ENCODE assay signal across 15 cellular contexts in genomic region chr11:120520091-120520822, GRCh38. TPM values are rescaled to one million over a fixed set of nuclear protein-coding genes. Genes with fewer than 3 reads are reported as not detected.
DNase-seq lines count a peak whose midpoint lies in the region; ATAC-seq and TF ChIP-seq lines count a peak whose summit lies in the region.
"Had no signal": no experiment of that assay in that cellular context is flagged by ENCODE, and none has a peak within 500 bp of the region (broad histone marks: within the 10 kb centered on the region; RNA-seq: fewer than 3 reads in every experiment).

No MANE protein-coding gene starts in this region.

- TF ChIP-seq CTCF in CD14-positive monocyte (IDR thresholded peaks at IDR 0.05) (no peak), lower lobe of right lung (IDR thresholded peaks at IDR 0.05) (no peak), sigmoid colon (IDR thresholded peaks at IDR 0.05) (no peak)

- H3K9me3 ChIP-seq in lower lobe of right lung (no peaks in the 10 kb centered on the region), sigmoid colon (no peaks in the 10 kb centered on the region)
- H3K9me3 ChIP-seq: A549, BE2C, Caco-2 had no signal

- TF ChIP-seq EP300 in sigmoid colon (IDR thresholded peaks at IDR 0.05) = no peak

- no peaks in the 10 kb centered on the region for H3K36me3 Mint-ChIP-seq in CD14-positive monocyte
- no peaks in the 10 kb centered on the region for H3K36me3 Mint-ChIP-seq in activated CD4-positive, alpha-beta memory T cell treated with anti-CD3 and anti-CD28 coated beads, Interleukin-2, amount 10 ng/mL, durations not matched to agents 7 days and 5 days (ENCODE audit: low read depth)
- H3K36me3 Mint-ChIP-seq: CD8-positive, alpha-beta memory T cell had no signal

- no peaks in the 10 kb centered on the region for H3K36me3 ChIP-seq in lower lobe of right lung
- no peaks in the 10 kb centered on the region for H3K36me3 ChIP-seq in sigmoid colon
- H3K36me3 ChIP-seq: BE2C had no signal

- H3K9me3 Mint-ChIP-seq in CD14-positive monocyte = no peaks in the 10 kb centered on the region
- no peaks in the 10 kb centered on the region for H3K9me3 Mint-ChIP-seq in activated CD4-positive, alpha-beta memory T cell treated with anti-CD3 and anti-CD28 coated beads, Interleukin-2, amount 10 ng/mL, durations not matched to agents 7 days and 5 days
- H3K9me3 Mint-ChIP-seq: H9 had no signal

- H3K4me3 Mint-ChIP-seq in CD14-positive monocyte = no peak overlapping the region
- H3K4me3 Mint-ChIP-seq in activated CD4-positive, alpha-beta memory T cell treated with anti-CD3 and anti-CD28 coated beads, Interleukin-2, amount 10 ng/mL, durations not matched to agents 7 days and 5 days = no peak overlapping the region
- H3K4me3 Mint-ChIP-seq: CD8-positive, alpha-beta memory T cell; H9 had no signal

- intact Hi-C loops in CD14-positive monocyte (cut with micrococcal nuclease) (no loop called here), lower lobe of right lung (cut with DNase I) (no loop called here), sigmoid colon (cut with DNase I) (no loop called here)

- DNase-seq in CD14-positive monocyte (ENCODE audit: low spot score) = peak; percentile 10
- peak; percentile 6 for DNase-seq in D341Med (ENCODE audit: low spot score)
- peak; percentile 20 for DNase-seq in lower lobe of right lung
- peak; percentile 27 for DNase-seq in sigmoid colon
- DNase-seq in activated CD4-positive, alpha-beta memory T cell treated with anti-CD3 and anti-CD28 coated beads, Interleukin-2, amount 10 ng/mL, durations not matched to agents 7 days and 5 days = no peak
- DNase-seq in C1 segment of cervical spinal cord (lab: John Stamatoyannopoulos, UW) = no peak
- DNase-seq in RPMI8226 = no peak
- DNase-seq: BE2C; Caco-2; CD8-positive, alpha-beta memory T cell; DMS53; GF-D8; GM23248; H9 had no signal

- H3K4me1 Mint-ChIP-seq in CD14-positive monocyte = no peaks in the 10 kb centered on the region
- H3K4me1 Mint-ChIP-seq in activated CD4-positive, alpha-beta memory T cell treated with anti-CD3 and anti-CD28 coated beads, Interleukin-2, amount 10 ng/mL, durations not matched to agents 7 days and 5 days = no peaks in the 10 kb centered on the region
- H3K4me1 Mint-ChIP-seq: CD8-positive, alpha-beta memory T cell had no signal

- H3K27me3 Mint-ChIP-seq in CD14-positive monocyte (ENCODE audit: low read depth in 3 of 3) = peaks cover 29 to 42% (median 29%) of the 10 kb centered on the region in 3 donors
- peaks cover 19% of the 10 kb centered on the region for H3K27me3 Mint-ChIP-seq in activated CD4-positive, alpha-beta memory T cell treated with anti-CD3 and anti-CD28 coated beads, Interleukin-2, amount 10 ng/mL, durations not matched to agents 7 days and 5 days

- CTCF ChIA-PET in activated CD4-positive, alpha-beta memory T cell treated with anti-CD3 and anti-CD28 coated beads, Interleukin-2, amount 10 ng/mL, durations not matched to agents 7 days and 5 days (lab: Charles Lee) = no interaction called here

- H3K27ac Mint-ChIP-seq in CD14-positive monocyte = peak overlapping the region in 1 of 7 donors; percentile 6
- H3K27ac Mint-ChIP-seq in activated CD4-positive, alpha-beta memory T cell treated with anti-CD3 and anti-CD28 coated beads, Interleukin-2, amount 10 ng/mL, durations not matched to agents 7 days and 5 days = no peak overlapping the region
- H3K27ac Mint-ChIP-seq: H9 had no signal

- TF ChIP-seq POLR2A in sigmoid colon (IDR thresholded peaks at IDR 0.05) = no peak

- no peak for ATAC-seq in lower lobe of right lung
- ATAC-seq: A549 had no signal

- H3K27ac ChIP-seq in lower lobe of right lung (peak overlapping the region; percentile 6), sigmoid colon (no peak overlapping the region)
- H3K27ac ChIP-seq: A549, GM23248 had no signal

- H3K27me3 ChIP-seq in lower lobe of right lung (ENCODE audit: low read depth) = no peaks in the 10 kb centered on the region
- peaks cover 0 to 6% (median 0%) of the 10 kb centered on the region in 3 donors for H3K27me3 ChIP-seq in sigmoid colon

- H3K4me1 ChIP-seq in lower lobe of right lung (peaks cover 5% of the 10 kb centered on the region), sigmoid colon (no peaks in the 10 kb centered on the region)
- H3K4me1 ChIP-seq: A549 had no signal

- POLR2A ChIA-PET in activated CD4-positive, alpha-beta memory T cell treated with anti-CD3 and anti-CD28 coated beads, Interleukin-2, amount 10 ng/mL, durations not matched to agents 7 days and 5 days (lab: Charles Lee) = no interaction called here

- 87 to 92% methylated on average over 16 of the region's 16 CpGs for WGBS in sigmoid colon, 2 donors

- H3K4me3 ChIP-seq in lower lobe of right lung (no peak overlapping the region), sigmoid colon (no peak overlapping the region)
- H3K4me3 ChIP-seq: A549, GM23248 had no signal

RNA-seq across cellular contexts. Expression of gene GRIK4, which starts 8.7 kb away (rescaled TPM):
- polyA plus RNA-seq in CD14-positive monocyte (not detected), sigmoid colon (under 1 TPM in 1 of 3 donors, not detected in 2; 0.10 TPM)
- total RNA-seq in lower lobe of right lung (2.2 TPM), sigmoid colon (under 1 TPM in 2 of 4 donors, not detected in 2; 0.27 to 0.36 TPM)
- not detected for total RNA-seq in activated CD4-positive, alpha-beta memory T cell treated with anti-CD3 and anti-CD28 coated beads, Interleukin-2, amount 10 ng/mL, durations not matched to agents 7 days and 5 days
- total RNA-seq: GM23248 had no signal
- polyA plus RNA-seq: CD8-positive, alpha-beta memory T cell; GM23248 had no signal

Comparison
In these comparisons a context has a peak if more than half of its experiments do, and no peak if none do; other contexts are left out.
1. DNase-seq: peak in CD14-positive monocyte (single experiment), D341Med (single experiment), lower lobe of right lung (single experiment) and sigmoid colon (single experiment); none in activated CD4-positive, alpha-beta memory T cell treated with anti-CD3 and anti-CD28 coated beads, Interleukin-2, amount 10 ng/mL, durations not matched to agents 7 days and 5 days (single experiment), C1 segment of cervical spinal cord (0 of 14) and RPMI8226 (single experiment).